8 cellular contexts compared by ENCODE assay signal in genomic region chr3:197501879-197502620, GRCh38. TPM values are rescaled to one million over a fixed set of nuclear protein-coding genes. Genes with fewer than 3 reads are reported as not detected.
DNase-seq lines count a peak whose midpoint lies in the region; ATAC-seq and TF ChIP-seq lines count a peak whose summit lies in the region.

No MANE protein-coding gene starts in this region.

- H3K4me3 ChIP-seq in upper lobe of left lung, result no peak overlapping the region

- TF ChIP-seq CTCF in upper lobe of left lung (IDR thresholded peaks at IDR 0.05), result peak; percentile 21 to 76 (median 60)

- no peaks in the 10 kb centered on the region for H3K36me3 ChIP-seq in upper lobe of left lung

- WGBS in upper lobe of left lung, 2 donors, result 59 to 79% methylated on average over 8 to 12 of the region's 12 CpGs

- peak; percentile 72 for ATAC-seq in GM18868 (IDR thresholded peaks at IDR 0.05; ENCODE audit: unreplicated experiment)
- peak; percentile 66 to 88 for ATAC-seq in upper lobe of left lung (ENCODE audit: low FRiP score in 2 of 2)

- H3K9me3 ChIP-seq in upper lobe of left lung, result no peaks in the 10 kb centered on the region

- peaks cover 0 to 7% (median 0%) of the 10 kb centered on the region in 4 donors for H3K4me1 ChIP-seq in upper lobe of left lung

- DNase-seq in AML-193 (lab: John Stamatoyannopoulos, UW) (peak; percentile 56 to 65), KBM-7 (peak; percentile 79), SK-N-DZ (ENCODE audit: low spot score) (peak; percentile 62), cerebellum (ENCODE audit: low spot score) (peak; percentile 70), lung microvascular endothelial cell (ENCODE audit: low read depth in 2 of 2) (peak; percentile 74 to 91), upper lobe of left lung (peak in 1 of 2 donors; percentile 86), NCI-H1105 (lab: John Stamatoyannopoulos, UW) (no peak)

- TF ChIP-seq POLR2A in upper lobe of left lung (IDR thresholded peaks at IDR 0.05), result no peak

- no peaks in the 10 kb centered on the region for H3K27me3 ChIP-seq in upper lobe of left lung

- peak overlapping the region in 1 of 4 donors; percentile 44 for H3K27ac ChIP-seq in upper lobe of left lung

- in situ Hi-C loops in KBM-7 (cut with MboI; ENCODE audit: low pct_unique_long_range_greater_than_20kb, low sequenced_read_pairs), result loop anchor here (25.0 kb wide), 1 partner anchor 515 kb away; no protein-coding TSS in a partner anchor

- TF ChIP-seq EP300 in upper lobe of left lung (IDR thresholded peaks at IDR 0.05), result no peak

RNA-seq across cellular contexts. Expression of gene BDH1, which starts 53.7 kb away (rescaled TPM):
- polyA plus RNA-seq in SK-N-DZ (2014; cell fraction: cytosol; rRNA removed), result 36.4 and 40.1 TPM in 2 replicates
- 57.0 and 76.4 TPM in 2 replicates for polyA plus RNA-seq in SK-N-DZ (2014; cell fraction: nucleus; rRNA removed)
- total RNA-seq in cerebellum (15.3 TPM), lung microvascular endothelial cell (1.6 and 1.7 TPM in 2 replicates), upper lobe of left lung (10 to 100 TPM; 13.5 to 30.4 (median 23.0) TPM)
